Comparison of ENCODE assay signal across 12 cellular contexts in the genomic region with DNA sequence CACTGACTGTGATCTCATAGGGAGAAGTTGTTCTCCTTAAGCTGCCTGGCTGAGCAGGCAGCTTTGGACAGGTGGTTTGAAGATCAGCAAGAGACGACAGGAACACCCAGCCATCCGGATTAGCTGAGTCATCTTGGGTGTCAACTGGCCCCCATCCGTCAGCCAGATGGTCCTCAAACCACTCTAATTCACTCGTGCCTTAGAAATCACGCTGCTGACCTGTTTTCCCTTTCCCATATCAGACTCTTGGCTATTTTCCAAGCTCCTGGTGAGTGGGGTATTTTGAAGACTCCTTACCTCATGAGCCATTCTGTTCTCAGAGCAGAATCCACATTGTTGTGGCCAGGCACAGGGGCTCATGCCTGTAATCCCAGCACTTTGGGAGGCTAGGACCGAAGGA.
DNase-seq lines count a peak whose midpoint lies in the region; ATAC-seq, FAIRE-seq and TF ChIP-seq lines count a peak whose summit lies in the region.
"Had no signal": no experiment of that assay in that cellular context is flagged by ENCODE, and none has a peak within 500 bp of the region (broad histone marks: within the 10 kb centered on the region; RNA-seq: fewer than 3 reads in every experiment).

No MANE protein-coding gene starts in this region.

- CTCF ChIA-PET in HepG2 (lab: Yijun Ruan, JAX; ENCODE audit: low intra/inter-chr PET ratio, low total read pairs), result no interaction called here

- no peaks in the 10 kb centered on the region for H3K79me2 ChIP-seq in HepG2 (ENCODE audit: insufficient read depth, low read length)

- TF ChIP-seq EP300 in HepG2 (IDR thresholded peaks at IDR 0.05; ENCODE audit: low read depth in 2 of 2, low read length in 2 of 2) (no peak), HepG2 (CRISPR knock-in tag; IDR thresholded peaks at IDR 0.05; ENCODE audit: borderline replicate concordance) (no peak), tibial nerve (IDR thresholded peaks at IDR 0.05) (no peak)

- H4K20me1 ChIP-seq in HepG2 (ENCODE audit: insufficient read depth, low read length), result no peaks in the 10 kb centered on the region

- in situ Hi-C loops in HepG2 (cut with HindIII; ENCODE audit: extremely low pct_ligation_motif_present, low pct_unique_long_range_greater_than_20kb), result no loop called here

- WGBS in HepG2 (ENCODE audit: low lambda C conversion rate), result 86% methylated on average over 6 of the region's 6 CpGs
- 55% methylated on average over 3 of the region's 6 CpGs for WGBS in right lobe of liver (ENCODE audit: insufficient coverage, low coverage, low lambda C conversion rate, missing lambda C conversion rate)
- 68 to 74% methylated on average over 6 of the region's 6 CpGs for WGBS in tibial nerve, 2 donors

- H3K27me3 ChIP-seq in HepG2 (ENCODE audit: control insufficient read depth in 1 of 2, insufficient read depth in 2 of 2, low read length in 2 of 2) (no peaks in the 10 kb centered on the region), right lobe of liver (no peaks in the 10 kb centered on the region), foreskin keratinocyte (no peaks in the 10 kb centered on the region), tibial nerve (no peaks in the 10 kb centered on the region)

- H3K4me1 ChIP-seq in HepG2 (ENCODE audit: insufficient read depth, low read length) (peaks cover 12% of the 10 kb centered on the region), right lobe of liver (no peaks in the 10 kb centered on the region), foreskin keratinocyte (no peaks in the 10 kb centered on the region), tibial nerve (no peaks in the 10 kb centered on the region)

- TF ChIP-seq RAD21 in HepG2 (CRISPR knock-in tag; IDR thresholded peaks at IDR 0.05), result no peak

- no peak for FAIRE-seq in HepG2 (lab: Jason Lieb, UNC)

- no peak for TF ChIP-seq CTCF in HepG2 (CRISPR knock-in tag; IDR thresholded peaks at IDR 0.05)
- no peak for TF ChIP-seq CTCF in right lobe of liver (IDR thresholded peaks at IDR 0.05)
- no peak for TF ChIP-seq CTCF in foreskin keratinocyte (conservative IDR thresholded peaks at IDR 0.05)
- no peak for TF ChIP-seq CTCF in tibial nerve (IDR thresholded peaks at IDR 0.05)

- no peak overlapping the region for H2AFZ ChIP-seq in HepG2 (ENCODE audit: low read length)

- POLR2A ChIA-PET in HepG2 (lab: Yijun Ruan, JAX), result no interaction called here

- no peaks in the 10 kb centered on the region for H3K9me3 Mint-ChIP-seq in activated T-helper 1 cell treated with anti-CD3 and anti-CD28 coated beads, Interleukin-12 subunit alpha, Interleukin-12 subunit beta, Interleukin-2, Interleukin-4 antibody, amounts not matched to agents 30 ng/mL and 10 ng/mL and 1 ng/mL, durations not matched to agents 14 hours and 24 hours and 36 hours
- H3K9me3 Mint-ChIP-seq: central memory CD8-positive, alpha-beta T cell; naive thymus-derived CD4-positive, alpha-beta T cell; T-helper 1 cell treated with Interleukin-12 subunit alpha and Interleukin-12 subunit beta and Interleukin-4 antibody, amounts not matched to agents 30 μg/mL and 1 μg/mL, for 36 hours had no signal

- H3K27ac Mint-ChIP-seq in activated T-helper 1 cell treated with anti-CD3 and anti-CD28 coated beads, Interleukin-12 subunit alpha, Interleukin-12 subunit beta, Interleukin-2, Interleukin-4 antibody, amounts not matched to agents 30 ng/mL and 10 ng/mL and 1 ng/mL, durations not matched to agents 14 hours and 24 hours and 36 hours, result no peak overlapping the region
- H3K27ac Mint-ChIP-seq: naive thymus-derived CD4-positive, alpha-beta T cell; T-helper 1 cell treated with Interleukin-12 subunit alpha and Interleukin-12 subunit beta and Interleukin-4 antibody, amounts not matched to agents 30 μg/mL and 1 μg/mL, for 36 hours had no signal

- TF ChIP-seq POLR2A in HepG2 (IDR thresholded peaks at IDR 0.05; ENCODE audit: insufficient read depth in 1 of 2, low read depth in 2 of 2, low read length in 2 of 2), result no peak
- TF ChIP-seq POLR2A in right lobe of liver (IDR thresholded peaks at IDR 0.05), result no peak
- TF ChIP-seq POLR2A in tibial nerve (IDR thresholded peaks at IDR 0.05), result no peak

- no TSS peak for BruUV-seq in HepG2 (replicated peaks; lab: Mats Ljungman, UMichigan)

- intact Hi-C loops in HepG2 (cut with micrococcal nuclease; ENCODE audit: unreplicated experiment), result no loop called here
- intact Hi-C loops in right lobe of liver (cut with DNase I), result no loop called here
- intact Hi-C loops in activated T-helper 1 cell treated with anti-CD3 and anti-CD28 coated beads, Interleukin-12 subunit alpha, Interleukin-12 subunit beta, Interleukin-2, Interleukin-4 antibody, amounts not matched to agents 30 ng/mL and 10 ng/mL and 1 ng/mL, durations not matched to agents 14 hours and 24 hours and 36 hours (cut with micrococcal nuclease), result no loop called here

- no peaks in the 10 kb centered on the region for H3K4me1 Mint-ChIP-seq in activated T-helper 1 cell treated with anti-CD3 and anti-CD28 coated beads, Interleukin-12 subunit alpha, Interleukin-12 subunit beta, Interleukin-2, Interleukin-4 antibody, amounts not matched to agents 30 ng/mL and 10 ng/mL and 1 ng/mL, durations not matched to agents 14 hours and 24 hours and 36 hours (ENCODE audit: low read depth)
- H3K4me1 Mint-ChIP-seq: central memory CD8-positive, alpha-beta T cell; naive thymus-derived CD4-positive, alpha-beta T cell had no signal

- no peak overlapping the region for H3K4me3 Mint-ChIP-seq in activated T-helper 1 cell treated with anti-CD3 and anti-CD28 coated beads, Interleukin-12 subunit alpha, Interleukin-12 subunit beta, Interleukin-2, Interleukin-4 antibody, amounts not matched to agents 30 ng/mL and 10 ng/mL and 1 ng/mL, durations not matched to agents 14 hours and 24 hours and 36 hours
- H3K4me3 Mint-ChIP-seq: central memory CD8-positive, alpha-beta T cell; naive thymus-derived CD4-positive, alpha-beta T cell; T-helper 1 cell treated with Interleukin-12 subunit alpha and Interleukin-12 subunit beta and Interleukin-4 antibody, amounts not matched to agents 30 μg/mL and 1 μg/mL, for 36 hours had no signal

- H3K9ac ChIP-seq in HepG2 (ENCODE audit: insufficient read depth, low read depth, low read length), result no peak overlapping the region

- H3K27ac ChIP-seq in HepG2 (ENCODE audit: extremely low read length, insufficient read depth, low read length), result no peak overlapping the region
- H3K27ac ChIP-seq in right lobe of liver, result no peak overlapping the region
- no peak overlapping the region for H3K27ac ChIP-seq in foreskin keratinocyte
- H3K27ac ChIP-seq in tibial nerve, result no peak overlapping the region

- no peaks in the 10 kb centered on the region for H3K36me3 Mint-ChIP-seq in activated T-helper 1 cell treated with anti-CD3 and anti-CD28 coated beads, Interleukin-12 subunit alpha, Interleukin-12 subunit beta, Interleukin-2, Interleukin-4 antibody, amounts not matched to agents 30 ng/mL and 10 ng/mL and 1 ng/mL, durations not matched to agents 14 hours and 24 hours and 36 hours (ENCODE audit: low read depth)

- ATAC-seq in HepG2 (no peak), right lobe of liver (no peak), foreskin keratinocyte (peak; percentile 89)
- ATAC-seq: naive thymus-derived CD4-positive, alpha-beta T cell had no signal

- no peaks in the 10 kb centered on the region for H3K27me3 Mint-ChIP-seq in activated T-helper 1 cell treated with anti-CD3 and anti-CD28 coated beads, Interleukin-12 subunit alpha, Interleukin-12 subunit beta, Interleukin-2, Interleukin-4 antibody, amounts not matched to agents 30 ng/mL and 10 ng/mL and 1 ng/mL, durations not matched to agents 14 hours and 24 hours and 36 hours (ENCODE audit: insufficient read depth)
- H3K27me3 Mint-ChIP-seq: central memory CD8-positive, alpha-beta T cell; naive thymus-derived CD4-positive, alpha-beta T cell had no signal

- H3K36me3 ChIP-seq in HepG2 (replicated peaks in 1 of 2; ENCODE audit: control insufficient read depth in 1 of 2, insufficient read depth in 2 of 2, low read length in 2 of 2) (0 out of 5 replicates have a peak, but pooled peaks cover 0 to 3% of the 10 kb centered on the region in 2 experiments), right lobe of liver (peaks cover 0 to 4% (median 0%) of the 10 kb centered on the region in 4 donors), tibial nerve (no peaks in the 10 kb centered on the region)

- DNase-seq in HepG2 (ENCODE audit: low spot score) (no peak), right lobe of liver (no peak), NCI-H82 treated with DMSO at 0.1 percent for 48 hours (lab: John Stamatoyannopoulos, UW; ENCODE audit: unreplicated experiment) (peak; percentile 97), foreskin keratinocyte (peak; percentile 40 to 78), AG20443 (ENCODE audit: low spot score) (no peak), Ammon's horn (ENCODE audit: low spot score) (no peak), tibial nerve (ENCODE audit: low spot score in 2 of 2) (no peak)
- no peak for DNase-seq in activated T-helper 1 cell treated with anti-CD3 and anti-CD28 coated beads, Interleukin-12 subunit alpha, Interleukin-12 subunit beta, Interleukin-2, Interleukin-4 antibody, amounts not matched to agents 30 ng/mL and 10 ng/mL and 1 ng/mL, durations not matched to agents 14 hours and 24 hours and 36 hours (ENCODE audit: low spot score)
- DNase-seq: AML-193; naive thymus-derived CD4-positive, alpha-beta T cell had no signal

- no peaks in the 10 kb centered on the region for H3K9me3 ChIP-seq in HepG2 (ENCODE audit: low read length)
- no peaks in the 10 kb centered on the region for H3K9me3 ChIP-seq in right lobe of liver
- no peaks in the 10 kb centered on the region for H3K9me3 ChIP-seq in tibial nerve

- no peak overlapping the region for H3K4me3 ChIP-seq in HepG2 (replicated peaks in 1 of 3; ENCODE audit: insufficient read depth in 1 of 3, low read depth in 2 of 3, low read length in 3 of 3)
- no peak overlapping the region for H3K4me3 ChIP-seq in right lobe of liver
- H3K4me3 ChIP-seq in tibial nerve, result no peak overlapping the region

- H3K4me2 ChIP-seq in HepG2 (ENCODE audit: low read depth, low read length), result no peak overlapping the region

TF ChIP-seq in HepG2, 621 proteins besides CTCF, POLR2A, EP300 and RAD21:
- no peak for TF ChIP-seq RBM22 (optimal IDR thresholded peaks at IDR 0.05; ENCODE audit: low read length)
- peak; percentile 44 for TF ChIP-seq NFE2L2 (IDR thresholded peaks at IDR 0.05; ENCODE audit: low read length)
- TF ChIP-seq NR2F6 (IDR thresholded peaks at IDR 0.05), result no peak
- TF ChIP-seq NR2F6 (CRISPR knock-in tag; IDR thresholded peaks at IDR 0.05), result no peak

Comparison
In these comparisons a context has a peak if more than half of its experiments do, and no peak if none do; other contexts are left out.
1. DNase-seq: peak in NCI-H82 treated with DMSO at 0.1 percent for 48 hours (single experiment) and foreskin keratinocyte (2 of 2); none in HepG2 (single experiment), right lobe of liver (0 of 3), activated T-helper 1 cell treated with anti-CD3 and anti-CD28 coated beads, Interleukin-12 subunit alpha, Interleukin-12 subunit beta, Interleukin-2, Interleukin-4 antibody, amounts not matched to agents 30 ng/mL and 10 ng/mL and 1 ng/mL, durations not matched to agents 14 hours and 24 hours and 36 hours (single experiment), AG20443 (single experiment), Ammon's horn (single experiment) and tibial nerve (0 of 2).